ENCODE assay signal across 1 cellular context in the genomic region with DNA sequence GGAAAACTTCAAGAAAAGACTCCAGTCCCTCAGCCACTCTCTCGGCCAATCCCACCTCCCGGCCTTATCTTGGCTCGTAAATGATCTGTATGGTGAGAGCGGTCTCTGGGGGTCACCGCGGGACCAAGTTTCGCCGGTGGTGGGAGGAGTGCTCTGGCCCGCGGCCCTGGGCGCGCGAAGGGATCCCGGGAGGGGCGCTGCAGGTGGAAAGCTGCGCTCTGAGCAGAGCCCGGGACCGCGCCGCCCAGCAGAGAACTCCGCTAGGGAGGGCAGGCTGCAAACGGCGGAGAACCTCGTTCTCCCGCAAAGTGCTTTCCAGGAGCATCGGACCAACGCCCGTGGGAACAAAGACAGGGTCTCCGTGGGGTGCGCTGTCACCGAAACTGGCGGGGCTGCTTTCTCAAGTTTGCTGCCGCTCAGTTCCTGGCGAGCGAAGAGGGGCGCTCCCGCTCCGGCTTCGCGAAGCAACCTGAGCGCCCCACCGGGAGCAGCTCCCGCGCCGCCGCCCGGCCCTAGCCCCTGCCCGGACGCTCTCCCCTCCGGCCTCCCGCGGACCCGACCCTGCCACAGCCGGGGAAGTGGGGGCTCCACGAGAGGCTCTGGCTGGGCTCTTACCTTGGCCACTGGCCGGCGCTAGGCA.
TF ChIP-seq lines count a peak whose summit lies in the region.

No MANE protein-coding gene starts in this region.

TF ChIP-seq in HepG2, 621 proteins besides CTCF, POLR2A, EP300 and RAD21 (continued from another document and continues in another):
- TF ChIP-seq ZNF280D (CRISPR knock-in tag; IDR thresholded peaks at IDR 0.05) = no peak
- TF ChIP-seq ARID3A (IDR thresholded peaks at IDR 0.05; ENCODE audit: low read depth, low read length) = no peak
- TF ChIP-seq, protein P1, sequence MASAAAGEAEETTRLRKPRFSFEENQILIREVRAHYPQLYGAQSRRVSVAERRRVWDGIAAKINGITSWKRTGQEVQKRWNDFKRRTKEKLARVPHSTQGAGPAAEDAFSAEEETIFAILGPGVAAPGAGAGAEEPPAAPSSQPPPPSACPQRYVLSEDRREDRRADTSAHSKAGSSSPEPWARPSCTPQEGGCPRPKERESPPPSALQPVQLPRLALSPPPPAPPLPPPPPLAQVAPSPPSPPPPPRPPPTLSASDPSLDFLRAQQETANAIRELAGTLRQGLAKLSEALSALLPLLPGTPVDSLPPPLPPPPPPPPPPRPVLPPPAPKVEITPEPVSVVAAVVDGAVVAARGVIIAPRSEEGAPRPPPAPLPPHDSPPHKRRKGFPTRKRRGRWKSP (CRISPR knock-in tag; IDR thresholded peaks at IDR 0.05) = no peak
- no peak for TF ChIP-seq ZBTB49 (CRISPR knock-in tag; IDR thresholded peaks at IDR 0.05; ENCODE audit: borderline replicate concordance)
- TF ChIP-seq MAZ (IDR thresholded peaks at IDR 0.05; ENCODE audit: borderline replicate concordance, low read depth, low read length) = no peak
- TF ChIP-seq MAZ (CRISPR knock-in tag; IDR thresholded peaks at IDR 0.05; ENCODE audit: low read depth) = 0 out of 2 replicates have a peak, but pooled peaks have one; percentile 26
- no peak; the same call in 1 of the 2 replicates for TF ChIP-seq MTF2 (CRISPR knock-in tag; IDR thresholded peaks at IDR 0.05; ENCODE audit: borderline replicate concordance)
- peak; percentile 45; the same call in 1 of the 2 replicates for TF ChIP-seq NKX3-1 (CRISPR knock-in tag; IDR thresholded peaks at IDR 0.05)
- no peak for TF ChIP-seq NRL (CRISPR knock-in tag; IDR thresholded peaks at IDR 0.05; ENCODE audit: borderline replicate concordance)
- TF ChIP-seq, protein P2, sequence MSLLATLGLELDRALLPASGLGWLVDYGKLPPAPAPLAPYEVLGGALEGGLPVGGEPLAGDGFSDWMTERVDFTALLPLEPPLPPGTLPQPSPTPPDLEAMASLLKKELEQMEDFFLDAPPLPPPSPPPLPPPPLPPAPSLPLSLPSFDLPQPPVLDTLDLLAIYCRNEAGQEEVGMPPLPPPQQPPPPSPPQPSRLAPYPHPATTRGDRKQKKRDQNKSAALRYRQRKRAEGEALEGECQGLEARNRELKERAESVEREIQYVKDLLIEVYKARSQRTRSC (CRISPR knock-in tag; IDR thresholded peaks at IDR 0.05; ENCODE audit: low read depth) = no peak
- TF ChIP-seq, protein P3, sequence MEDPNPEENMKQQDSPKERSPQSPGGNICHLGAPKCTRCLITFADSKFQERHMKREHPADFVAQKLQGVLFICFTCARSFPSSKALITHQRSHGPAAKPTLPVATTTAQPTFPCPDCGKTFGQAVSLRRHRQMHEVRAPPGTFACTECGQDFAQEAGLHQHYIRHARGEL (CRISPR knock-in tag; IDR thresholded peaks at IDR 0.05) = 0 out of 2 replicates have a peak, but pooled peaks have one; percentile 73
- TF ChIP-seq HOXA9 (CRISPR knock-in tag; IDR thresholded peaks at IDR 0.05; ENCODE audit: borderline replicate concordance) = no peak
- TF ChIP-seq HDAC1 (CRISPR knock-in tag; IDR thresholded peaks at IDR 0.05) = no peak
- TF ChIP-seq KMT2A (CRISPR knock-in tag; IDR thresholded peaks at IDR 0.05) = peak; percentile 15
- TF ChIP-seq, protein P4, sequence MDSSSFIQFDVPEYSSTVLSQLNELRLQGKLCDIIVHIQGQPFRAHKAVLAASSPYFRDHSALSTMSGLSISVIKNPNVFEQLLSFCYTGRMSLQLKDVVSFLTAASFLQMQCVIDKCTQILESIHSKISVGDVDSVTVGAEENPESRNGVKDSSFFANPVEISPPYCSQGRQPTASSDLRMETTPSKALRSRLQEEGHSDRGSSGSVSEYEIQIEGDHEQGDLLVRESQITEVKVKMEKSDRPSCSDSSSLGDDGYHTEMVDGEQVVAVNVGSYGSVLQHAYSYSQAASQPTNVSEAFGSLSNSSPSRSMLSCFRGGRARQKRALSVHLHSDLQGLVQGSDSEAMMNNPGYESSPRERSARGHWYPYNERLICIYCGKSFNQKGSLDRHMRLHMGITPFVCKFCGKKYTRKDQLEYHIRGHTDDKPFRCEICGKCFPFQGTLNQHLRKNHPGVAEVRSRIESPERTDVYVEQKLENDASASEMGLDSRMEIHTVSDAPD (CRISPR knock-in tag; IDR thresholded peaks at IDR 0.05) = no peak
- no peak for TF ChIP-seq GTF2F1 (IDR thresholded peaks at IDR 0.05; ENCODE audit: low read length)
- no peak for TF ChIP-seq NFKBIZ (CRISPR knock-in tag; IDR thresholded peaks at IDR 0.05)
- no peak for TF ChIP-seq ZNF138 (CRISPR knock-in tag; IDR thresholded peaks at IDR 0.05; ENCODE audit: low read depth)
- no peak for TF ChIP-seq ZNF10 (CRISPR knock-in tag; IDR thresholded peaks at IDR 0.05; ENCODE audit: borderline replicate concordance, low read depth)
- TF ChIP-seq ZNF143 (CRISPR knock-in tag; IDR thresholded peaks at IDR 0.05) = no peak
- no peak for TF ChIP-seq SRF (IDR thresholded peaks at IDR 0.05; ENCODE audit: low read depth, low read length)
- no peak; the same call in 1 of the 2 replicates for TF ChIP-seq NFAT5 (CRISPR knock-in tag; IDR thresholded peaks at IDR 0.05)
- TF ChIP-seq MAF1 (CRISPR knock-in tag; IDR thresholded peaks at IDR 0.05; ENCODE audit: borderline replicate concordance) = no peak
- TF ChIP-seq HNRNPLL (IDR thresholded peaks at IDR 0.05; ENCODE audit: low read depth, low read length, poor library complexity, severe bottlenecking) = peak; percentile 80
- TF ChIP-seq ZC3H4 (CRISPR knock-in tag; IDR thresholded peaks at IDR 0.05; ENCODE audit: borderline replicate concordance) = no peak
- 0 out of 2 replicates have a peak, but pooled peaks have one; percentile 44 for TF ChIP-seq ZSCAN31 (CRISPR knock-in tag; IDR thresholded peaks at IDR 0.05; ENCODE audit: low read depth)
- no peak for TF ChIP-seq ZBTB8A (CRISPR knock-in tag; IDR thresholded peaks at IDR 0.05; ENCODE audit: borderline replicate concordance, low read depth)
- TF ChIP-seq, protein P5, sequence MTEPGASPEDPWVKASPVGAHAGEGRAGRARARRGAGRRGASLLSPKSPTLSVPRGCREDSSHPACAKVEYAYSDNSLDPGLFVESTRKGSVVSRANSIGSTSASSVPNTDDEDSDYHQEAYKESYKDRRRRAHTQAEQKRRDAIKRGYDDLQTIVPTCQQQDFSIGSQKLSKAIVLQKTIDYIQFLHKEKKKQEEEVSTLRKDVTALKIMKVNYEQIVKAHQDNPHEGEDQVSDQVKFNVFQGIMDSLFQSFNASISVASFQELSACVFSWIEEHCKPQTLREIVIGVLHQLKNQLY (CRISPR knock-in tag; IDR thresholded peaks at IDR 0.05) = no peak
- TF ChIP-seq U2AF1 (optimal IDR thresholded peaks at IDR 0.05; ENCODE audit: low read depth, low read length) = no peak
- TF ChIP-seq ZNF709 (CRISPR knock-in tag; IDR thresholded peaks at IDR 0.05) = 0 out of 2 replicates have a peak, but pooled peaks have one; percentile 37
- TF ChIP-seq, protein P6, sequence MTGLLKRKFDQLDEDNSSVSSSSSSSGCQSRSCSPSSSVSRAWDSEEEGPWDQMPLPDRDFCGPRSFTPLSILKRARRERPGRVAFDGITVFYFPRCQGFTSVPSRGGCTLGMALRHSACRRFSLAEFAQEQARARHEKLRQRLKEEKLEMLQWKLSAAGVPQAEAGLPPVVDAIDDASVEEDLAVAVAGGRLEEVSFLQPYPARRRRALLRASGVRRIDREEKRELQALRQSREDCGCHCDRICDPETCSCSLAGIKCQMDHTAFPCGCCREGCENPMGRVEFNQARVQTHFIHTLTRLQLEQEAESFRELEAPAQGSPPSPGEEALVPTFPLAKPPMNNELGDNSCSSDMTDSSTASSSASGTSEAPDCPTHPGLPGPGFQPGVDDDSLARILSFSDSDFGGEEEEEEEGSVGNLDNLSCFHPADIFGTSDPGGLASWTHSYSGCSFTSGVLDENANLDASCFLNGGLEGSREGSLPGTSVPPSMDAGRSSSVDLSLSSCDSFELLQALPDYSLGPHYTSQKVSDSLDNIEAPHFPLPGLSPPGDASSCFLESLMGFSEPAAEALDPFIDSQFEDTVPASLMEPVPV (CRISPR knock-in tag; IDR thresholded peaks at IDR 0.05) = no peak
- TF ChIP-seq TCF7L2 (IDR thresholded peaks at IDR 0.05; ENCODE audit: low read depth, low read length) = no peak
- no peak for TF ChIP-seq RARA (CRISPR knock-in tag; IDR thresholded peaks at IDR 0.05)
- TF ChIP-seq FOXJ3 (CRISPR knock-in tag; IDR thresholded peaks at IDR 0.05; ENCODE audit: borderline replicate concordance) = no peak
